In the genomic region with DNA sequence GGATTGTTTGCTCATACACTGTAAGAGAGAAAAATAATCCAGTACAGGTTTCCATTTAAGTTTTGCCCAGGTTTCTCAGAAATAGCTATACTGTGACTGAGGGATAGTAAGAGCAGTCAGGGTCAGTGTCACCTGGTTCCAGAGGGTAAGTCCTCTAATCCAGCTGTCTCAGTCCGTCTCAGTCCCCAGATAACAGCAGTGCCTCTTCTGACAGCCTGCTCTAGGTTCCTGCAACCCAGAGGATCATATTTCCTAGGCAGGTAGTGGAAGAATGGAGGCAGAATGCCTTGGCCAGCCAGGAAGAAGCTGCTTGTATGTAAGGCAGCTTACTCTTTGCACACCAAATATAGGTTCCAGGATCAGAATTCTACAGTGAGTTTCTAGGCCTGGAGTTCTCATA, we compare ENCODE assay signal across 1 cellular context.
TF ChIP-seq lines count a peak whose summit lies in the region.

No MANE protein-coding gene starts in this region.

TF ChIP-seq in K562, 482 proteins besides CTCF, POLR2A, EP300 and RAD21 (continued from another document):
- TF ChIP-seq, protein P1, sequence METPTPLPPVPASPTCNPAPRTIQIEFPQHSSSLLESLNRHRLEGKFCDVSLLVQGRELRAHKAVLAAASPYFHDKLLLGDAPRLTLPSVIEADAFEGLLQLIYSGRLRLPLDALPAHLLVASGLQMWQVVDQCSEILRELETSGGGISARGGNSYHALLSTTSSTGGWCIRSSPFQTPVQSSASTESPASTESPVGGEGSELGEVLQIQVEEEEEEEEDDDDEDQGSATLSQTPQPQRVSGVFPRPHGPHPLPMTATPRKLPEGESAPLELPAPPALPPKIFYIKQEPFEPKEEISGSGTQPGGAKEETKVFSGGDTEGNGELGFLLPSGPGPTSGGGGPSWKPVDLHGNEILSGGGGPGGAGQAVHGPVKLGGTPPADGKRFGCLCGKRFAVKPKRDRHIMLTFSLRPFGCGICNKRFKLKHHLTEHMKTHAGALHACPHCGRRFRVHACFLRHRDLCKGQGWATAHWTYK (CRISPR knock-in tag; IDR thresholded peaks at IDR 0.05), result no peak
- TF ChIP-seq ZNF143 (CRISPR knock-in tag; IDR thresholded peaks at IDR 0.05), result no peak
- TF ChIP-seq ZNF124 (CRISPR knock-in tag; IDR thresholded peaks at IDR 0.05), result no peak
- TF ChIP-seq HDGF (IDR thresholded peaks at IDR 0.05), result no peak
